ENCODE assay signal across 8 cellular contexts in genomic region chr3:48716982-48717746, GRCh38. TPM values are rescaled to one million over a fixed set of nuclear protein-coding genes. Genes with fewer than 3 reads are reported as not detected.
DNase-seq lines count a peak whose midpoint lies in the region; ATAC-seq and TF ChIP-seq lines count a peak whose summit lies in the region.

TSS of gene IP6K2 (minus strand) at chr3:48717221. CDS start at chr3:48695291, 21,930 bp downstream.

- H3K4me3 ChIP-seq in GM12865 (ENCODE audit: low read depth, low read length) (peak within 1 kb of the TSS; percentile 97), parathyroid adenoma (ENCODE audit: low read depth, low read length) (peak within 1 kb of the TSS; percentile 94), tibial nerve (peak within 1 kb of the TSS; percentile 63 to 89 (median 82))

- peak within 1 kb of the TSS; percentile 87 for H2AFZ ChIP-seq in parathyroid adenoma

- H3K9me3 Mint-ChIP-seq in activated naive CD8-positive, alpha-beta T cell treated with anti-CD3 and anti-CD28 coated beads, Interleukin-2, amount 50 U/mL, for 24 hours = no peaks in the 10 kb centered on the region

- H3K27me3 ChIP-seq in parathyroid adenoma (ENCODE audit: control insufficient read depth, insufficient read depth, low read length) = no peaks in the 10 kb centered on the region
- H3K27me3 ChIP-seq in tibial nerve = no peaks in the 10 kb centered on the region

- no peaks in the 10 kb centered on the region for H3K36me3 ChIP-seq in parathyroid adenoma (ENCODE audit: control insufficient read depth, insufficient read depth, low read length)
- peaks cover 0 to 24% (median 0%) of the 10 kb centered on the region in 3 donors for H3K36me3 ChIP-seq in tibial nerve

- H3K4me1 ChIP-seq in parathyroid adenoma (peaks cover 8% of the 10 kb centered on the region), tibial nerve (peaks cover 0 to 44% (median 16%) of the 10 kb centered on the region in 4 donors)

- peak within 1 kb of the TSS; percentile 74 for H3K4me2 ChIP-seq in parathyroid adenoma (ENCODE audit: low read length)

- peaks cover 4% of the 10 kb centered on the region for H3K27me3 Mint-ChIP-seq in activated naive CD8-positive, alpha-beta T cell treated with anti-CD3 and anti-CD28 coated beads, Interleukin-2, amount 50 U/mL, for 24 hours

- intact Hi-C loops in Right ventricle myocardium superior (cut with DNase I) = no loop called here

- H3K79me2 ChIP-seq in parathyroid adenoma = peaks cover 41% of the 10 kb centered on the region

- TF ChIP-seq POLR2A in tibial nerve (IDR thresholded peaks at IDR 0.05) = peak; percentile 56 to 90

- H3K27ac ChIP-seq in parathyroid adenoma = peak within 1 kb of the TSS; percentile 96
- peak within 1 kb of the TSS; percentile 82 to 93 (median 83) for H3K27ac ChIP-seq in tibial nerve

- ATAC-seq in HG02763 (IDR thresholded peaks at IDR 0.05; ENCODE audit: unreplicated experiment) (peak; percentile 98), Right ventricle myocardium superior (ENCODE audit: poor library complexity) (peak; percentile 99)
- ATAC-seq in activated naive CD8-positive, alpha-beta T cell treated with anti-CD3 and anti-CD28 coated beads, Interleukin-2, amount 50 U/mL, for 24 hours = peak; percentile 100

- peaks cover 37% of the 10 kb centered on the region for H3K4me1 Mint-ChIP-seq in activated naive CD8-positive, alpha-beta T cell treated with anti-CD3 and anti-CD28 coated beads, Interleukin-2, amount 50 U/mL, for 24 hours

- H3K36me3 Mint-ChIP-seq in activated naive CD8-positive, alpha-beta T cell treated with anti-CD3 and anti-CD28 coated beads, Interleukin-2, amount 50 U/mL, for 24 hours (ENCODE audit: low read depth) = peaks cover 20% of the 10 kb centered on the region

- DNase-seq in GM12865 (ENCODE audit: low read depth) (peak; percentile 98), NCI-H1417 treated with DMSO at 0.1 percent for 48 hours (lab: John Stamatoyannopoulos, UW) (peak; percentile 75), SW480 (ENCODE audit: low spot score) (peak; percentile 98), Right ventricle myocardium superior (peak; percentile 99), tibial nerve (ENCODE audit: low spot score in 2 of 2) (peak; percentile 96)
- DNase-seq in activated naive CD8-positive, alpha-beta T cell treated with anti-CD3 and anti-CD28 coated beads, Interleukin-2, amount 50 U/mL, for 24 hours = peak; percentile 100

- 2% methylated on average over 22 to 38 of the region's 38 CpGs for WGBS in tibial nerve, 2 donors

- H3K9me3 ChIP-seq in parathyroid adenoma (ENCODE audit: control insufficient read depth, low read length) (no peaks in the 10 kb centered on the region), tibial nerve (no peaks in the 10 kb centered on the region)

- peak within 1 kb of the TSS; percentile 95 for H3K4me3 Mint-ChIP-seq in activated naive CD8-positive, alpha-beta T cell treated with anti-CD3 and anti-CD28 coated beads, Interleukin-2, amount 50 U/mL, for 24 hours

- TF ChIP-seq CTCF in GM12865 (IDR thresholded peaks at IDR 0.05; ENCODE audit: insufficient read depth, low read depth, low read length, missing control alignments) (no peak), parathyroid adenoma (IDR thresholded peaks at IDR 0.05) (no peak), tibial nerve (IDR thresholded peaks at IDR 0.05) (peak in 1 of 5 experiments; percentile 18)

- TF ChIP-seq EP300 in tibial nerve (IDR thresholded peaks at IDR 0.05) = peak; percentile 84 to 95

- H3K9ac ChIP-seq in parathyroid adenoma = peak within 1 kb of the TSS; percentile 87

- peak within 1 kb of the TSS; percentile 79 for H3K27ac Mint-ChIP-seq in activated naive CD8-positive, alpha-beta T cell treated with anti-CD3 and anti-CD28 coated beads, Interleukin-2, amount 50 U/mL, for 24 hours

RNA-seq across cellular contexts. Expression of gene IP6K2, which starts in this region (rescaled TPM):
- total RNA-seq in Right ventricle myocardium superior (22.7 TPM), tibial nerve (100 to 1,000 TPM; 130 to 202 (median 171) TPM)

Comparison
In these comparisons a context has a peak if more than half of its experiments do, and no peak if none do; other contexts are left out.
1. Peak in every context shown above with its lines: DNase-seq, ATAC-seq, H3K4me3 ChIP-seq and H3K27ac ChIP-seq.